36 cellular contexts compared by ENCODE assay signal in genomic region chr4:164212134-164212533, GRCh38.
DNase-seq lines count a peak whose midpoint lies in the region; ATAC-seq, FAIRE-seq and TF ChIP-seq lines count a peak whose summit lies in the region.
"Had no signal": no experiment of that assay in that cellular context is flagged by ENCODE, and none has a peak within 500 bp of the region (broad histone marks: within the 10 kb centered on the region; RNA-seq: fewer than 3 reads in every experiment).

No MANE protein-coding gene starts in this region.

- DNase-seq in A172 (ENCODE audit: low spot score): peak; percentile 30
- peak; percentile 10 for DNase-seq in HTR-8/SVneo (ENCODE audit: insufficient read length, low spot score)
- peak; percentile 72 for DNase-seq in amniotic epithelial cell (ENCODE audit: low read depth)
- DNase-seq in iris pigment epithelial cell (ENCODE audit: low read depth): peak; percentile 64
- DNase-seq in upper lobe of right lung: no peak
- no peak for DNase-seq in activated naive CD4-positive, alpha-beta T cell treated with Interleukin-2 at 50 U/mL for 16 hours
- no peak for DNase-seq in esophagus squamous epithelium (lab: John Stamatoyannopoulos, UW)
- DNase-seq in iPS-NIHi7 (ENCODE audit: extremely low spot score): no peak
- DNase-seq: activated CD4-positive, CD25-positive, alpha-beta regulatory T cell; activated CD8-positive, alpha-beta memory T cell treated with anti-CD3 and anti-CD28 coated beads, Interleukin-2, amount 10 ng/mL, durations not matched to agents 7 days and 5 days; activated naive CD4-positive, alpha-beta T cell; activated T-cell treated with anti-CD3 and anti-CD28 coated beads, Interleukin-2, amount 50 U/mL, for 48 hours; AML-193; CD8-positive, alpha-beta T cell; colonic mucosa; effector memory CD8-positive, alpha-beta T cell; gastrocnemius medialis; GDM1; KG1; left lung; midbrain; MV-4-11; naive thymus-derived CD4-positive, alpha-beta T cell; NCI-H146; NCI-H510A treated with DMSO at 0.1 percent for 48 hours; NK-92 treated with Interleukin-12 subunit alpha and Interleukin-12 subunit beta, amount 100 ng/mL, for 24 hours; sigmoid colon; stimulated activated naive CD8-positive, alpha-beta T cell treated with anti-CD3 and anti-CD28 coated beads, Interleukin-15, Interleukin-2, amounts not matched to agents 100 U/mL and 50 U/mL, for 24 hours; T-helper 1 cell; testis had no signal

- H3K9me3 ChIP-seq in upper lobe of right lung: no peaks in the 10 kb centered on the region
- H3K9me3 ChIP-seq in esophagus squamous epithelium: no peaks in the 10 kb centered on the region
- H3K9me3 ChIP-seq: colonic mucosa, gastrocnemius medialis, left lung, prostate gland, sigmoid colon, testis, vagina had no signal

- TF ChIP-seq CTCF in upper lobe of right lung (IDR thresholded peaks at IDR 0.05) (no peak), esophagus squamous epithelium (IDR thresholded peaks at IDR 0.05) (no peak)

- no peak for FAIRE-seq in HTR-8/SVneo (lab: Jason Lieb, UNC)
- FAIRE-seq: A204.1, GM19239 had no signal

- no peak overlapping the region for H3K27ac ChIP-seq in upper lobe of right lung
- H3K27ac ChIP-seq in esophagus squamous epithelium: no peak overlapping the region
- H3K27ac ChIP-seq: colonic mucosa, gastrocnemius medialis, hepatocyte, left lung, prostate gland, sigmoid colon, testis, vagina had no signal

- 59 to 64% methylated on average over 1 of the region's 1 CpG for WGBS in esophagus squamous epithelium, 2 donors

- ATAC-seq in upper lobe of right lung: no peak
- ATAC-seq: activated CD8-positive, alpha-beta memory T cell treated with anti-CD3 and anti-CD28 coated beads, Interleukin-2, amount 10 ng/mL, durations not matched to agents 7 days and 5 days; CD8-positive, alpha-beta T cell; effector memory CD8-positive, alpha-beta T cell; esophagus mucosa; gastrocnemius medialis; left lung; naive thymus-derived CD4-positive, alpha-beta T cell; stimulated activated naive CD8-positive, alpha-beta T cell treated with anti-CD3 and anti-CD28 coated beads, Interleukin-15, Interleukin-2, amounts not matched to agents 100 U/mL and 50 U/mL, for 24 hours had no signal

- intact Hi-C loops in upper lobe of right lung (cut with DNase I): no loop called here
- intact Hi-C loops in esophagus squamous epithelium (cut with DNase I): no loop called here

- H3K4me1 ChIP-seq in upper lobe of right lung: no peaks in the 10 kb centered on the region
- no peaks in the 10 kb centered on the region for H3K4me1 ChIP-seq in esophagus squamous epithelium
- H3K4me1 ChIP-seq: colonic mucosa, gastrocnemius medialis, left lung, prostate gland, sigmoid colon, testis, vagina had no signal

- H3K36me3 ChIP-seq in upper lobe of right lung (no peaks in the 10 kb centered on the region), esophagus squamous epithelium (no peaks in the 10 kb centered on the region)
- H3K36me3 ChIP-seq: colonic mucosa, gastrocnemius medialis, left lung, prostate gland, sigmoid colon, vagina had no signal

- H3K27me3 ChIP-seq in upper lobe of right lung (no peaks in the 10 kb centered on the region), esophagus squamous epithelium (no peaks in the 10 kb centered on the region)
- H3K27me3 ChIP-seq: colonic mucosa, gastrocnemius medialis, hepatocyte, left lung, sigmoid colon, testis, vagina had no signal

- no peak overlapping the region for H3K4me3 ChIP-seq in upper lobe of right lung
- H3K4me3 ChIP-seq in esophagus squamous epithelium: no peak overlapping the region
- H3K4me3 ChIP-seq: colonic mucosa, gastrocnemius medialis, hepatocyte, left lung, prostate gland, sigmoid colon, testis, vagina had no signal

- no peak for TF ChIP-seq POLR2A in esophagus squamous epithelium (IDR thresholded peaks at IDR 0.05)

Comparison
In these comparisons a context has a peak if more than half of its experiments do, and no peak if none do; other contexts are left out.
1. DNase-seq: peak in A172 (single experiment), HTR-8/SVneo (single experiment), amniotic epithelial cell (single experiment) and iris pigment epithelial cell (single experiment); none in upper lobe of right lung (single experiment), activated naive CD4-positive, alpha-beta T cell treated with Interleukin-2 at 50 U/mL for 16 hours (single experiment), esophagus squamous epithelium (single experiment) and iPS-NIHi7 (single experiment).